18 cellular contexts compared by ENCODE assay signal in genomic region chr15:91156175-91156726, GRCh38. TPM values are rescaled to one million over a fixed set of nuclear protein-coding genes. Genes with fewer than 3 reads are reported as not detected.
DNase-seq lines count a peak whose midpoint lies in the region; ATAC-seq and TF ChIP-seq lines count a peak whose summit lies in the region.
"Had no signal": no experiment of that assay in that cellular context is flagged by ENCODE, and none has a peak within 500 bp of the region (broad histone marks: within the 10 kb centered on the region; RNA-seq: fewer than 3 reads in every experiment).

No MANE protein-coding gene starts in this region.

- H3K4me1 ChIP-seq in BLaER1: peaks cover 19% of the 10 kb centered on the region
- no peaks in the 10 kb centered on the region for H3K4me1 ChIP-seq in GM23338 (ENCODE audit: insufficient read depth)
- H3K4me1 ChIP-seq: BE2C, Caco-2, HAP-1 had no signal

- intact Hi-C loops in Right ventricle myocardium inferior (cut with DNase I): no loop called here

- H3K27ac ChIP-seq in BLaER1 (no peak overlapping the region), GM23338 (ENCODE audit: low read depth) (no peak overlapping the region)
- H3K27ac ChIP-seq: 22Rv1, C4-2B had no signal

- no peak for TF ChIP-seq CTCF in GM12865 (IDR thresholded peaks at IDR 0.05; ENCODE audit: insufficient read depth, low read depth, low read length, missing control alignments)
- no peak for TF ChIP-seq CTCF in GM23338 (conservative IDR thresholded peaks at IDR 0.05; ENCODE audit: low read depth in 2 of 2)

- H3K4me2 ChIP-seq in BLaER1 (peak overlapping the region; percentile 54), GM23338 (no peak overlapping the region)

- H4K20me1 ChIP-seq in BLaER1 (no peaks in the 10 kb centered on the region), GM23338 (replicated peaks; ENCODE audit: insufficient read depth) (no peaks in the 10 kb centered on the region)

- no peak overlapping the region for H3K4me3 Mint-ChIP-seq in GM23338
- H3K4me3 Mint-ChIP-seq: CD4-positive, CD25-positive, alpha-beta regulatory T cell; CD8-positive, alpha-beta T cell; HFFc6 had no signal

- H2AFZ ChIP-seq in GM23338: peak overlapping the region; percentile 38; the same call in 1 of the 2 replicates

- H3K9ac ChIP-seq in BLaER1: no peak overlapping the region

- H3K9me2 ChIP-seq in GM23338 (ENCODE audit: insufficient read depth): 0 out of 2 replicates have a peak, but pooled peaks cover 6% of the 10 kb centered on the region

- H3K36me3 ChIP-seq in BLaER1 (no peaks in the 10 kb centered on the region), GM23338 (ENCODE audit: insufficient read depth) (no peaks in the 10 kb centered on the region)
- H3K36me3 ChIP-seq: BE2C, HAP-1 had no signal

- ATAC-seq in GM23338 (no peak), GM19328 (IDR thresholded peaks at IDR 0.05; ENCODE audit: unreplicated experiment) (no peak), Right ventricle myocardium inferior (no peak)
- ATAC-seq: CD8-positive, alpha-beta T cell had no signal

- H3K27me3 Mint-ChIP-seq in GM23338 (ENCODE audit: insufficient read depth, low read depth, poor library complexity): peaks cover 2% of the 10 kb centered on the region

- no peaks in the 10 kb centered on the region for H3K9me3 ChIP-seq in BLaER1
- H3K9me3 ChIP-seq: BE2C, Caco-2, HAP-1 had no signal

- H3K36me3 Mint-ChIP-seq in GM23338 (ENCODE audit: low read depth): no peaks in the 10 kb centered on the region
- H3K36me3 Mint-ChIP-seq: CD4-positive, CD25-positive, alpha-beta regulatory T cell; CD8-positive, alpha-beta T cell had no signal

- peak; percentile 49 for DNase-seq in GM12865 (ENCODE audit: low read depth)
- no peak for DNase-seq in GM23338 (ENCODE audit: low spot score)
- DNase-seq in stimulated activated CD4-positive, alpha-beta T cell treated with anti-CD3 and anti-CD28 coated beads, Interleukin-15, amount 100 ng/mL, for 24 hours: no peak
- DNase-seq in Right ventricle myocardium inferior (ENCODE audit: missing footprints): no peak
- DNase-seq: BE2C; Caco-2; CD4-positive, CD25-positive, alpha-beta regulatory T cell; CD8-positive, alpha-beta T cell; DMS153; DND-41; GOT3; HFFc6 had no signal

- no peaks in the 10 kb centered on the region for H3F3A ChIP-seq in GM23338 (replicated peaks; ENCODE audit: low read depth)

- H3K9me3 Mint-ChIP-seq in GM23338: no peaks in the 10 kb centered on the region
- H3K9me3 Mint-ChIP-seq: CD4-positive, CD25-positive, alpha-beta regulatory T cell; CD8-positive, alpha-beta T cell had no signal

- H3K27me3 ChIP-seq in BLaER1: no peaks in the 10 kb centered on the region
- H3K27me3 ChIP-seq in GM23338 (ENCODE audit: insufficient read depth): no peaks in the 10 kb centered on the region

- no peaks in the 10 kb centered on the region for H3K79me2 ChIP-seq in GM23338 (replicated peaks; ENCODE audit: insufficient read depth)

- H3K4me3 ChIP-seq in BLaER1 (no peak overlapping the region), GM12865 (ENCODE audit: low read depth, low read length) (no peak overlapping the region), GM23338 (no peak overlapping the region)
- H3K4me3 ChIP-seq: HAP-1 had no signal

- peaks cover 5% of the 10 kb centered on the region; the same call in 1 of the 3 replicates for H3K4me1 Mint-ChIP-seq in GM23338
- H3K4me1 Mint-ChIP-seq: CD4-positive, CD25-positive, alpha-beta regulatory T cell had no signal

- no peak overlapping the region for H3K27ac Mint-ChIP-seq in GM23338
- H3K27ac Mint-ChIP-seq: CD8-positive, alpha-beta T cell; HFFc6 had no signal

TF ChIP-seq in GM23338, 12 proteins besides CTCF, POLR2A, EP300 and RAD21 (continues in another document):
- TF ChIP-seq ETS1 (IDR thresholded peaks at IDR 0.05) (no peak), ZNF114 (CRISPR knock-in tag; IDR thresholded peaks at IDR 0.05) (no peak), REST (IDR thresholded peaks at IDR 0.05; ENCODE audit: unreplicated experiment) (no peak), NANOG (IDR thresholded peaks at IDR 0.05; ENCODE audit: borderline replicate concordance) (no peak), ZNF331 (CRISPR knock-in tag; IDR thresholded peaks at IDR 0.05; ENCODE audit: low read depth) (no peak), CREB1 (CRISPR knock-in tag; IDR thresholded peaks at IDR 0.05; ENCODE audit: low read depth) (no peak)

RNA-seq across cellular contexts. Expression of gene SV2B, which starts 56.2 kb away (rescaled TPM):
- total RNA-seq in GM23338 (2014; rRNA removed; shearing (Covaris generic)): 0.16 and 0.76 TPM in 2 replicates
- polyA plus RNA-seq in GM23338 (2016; fragmentation: Nextera tagmentation; extraction: Ambion mirVana): 0.06 and 0.09 TPM in 2 replicates
- 3.5 TPM for total RNA-seq in Right ventricle myocardium inferior
- total RNA-seq: Caco-2; CD4-positive, CD25-positive, alpha-beta regulatory T cell; CD8-positive, alpha-beta T cell; HFFc6 had no signal
- polyA plus RNA-seq: AG04450 had no signal
